In the genomic region with DNA sequence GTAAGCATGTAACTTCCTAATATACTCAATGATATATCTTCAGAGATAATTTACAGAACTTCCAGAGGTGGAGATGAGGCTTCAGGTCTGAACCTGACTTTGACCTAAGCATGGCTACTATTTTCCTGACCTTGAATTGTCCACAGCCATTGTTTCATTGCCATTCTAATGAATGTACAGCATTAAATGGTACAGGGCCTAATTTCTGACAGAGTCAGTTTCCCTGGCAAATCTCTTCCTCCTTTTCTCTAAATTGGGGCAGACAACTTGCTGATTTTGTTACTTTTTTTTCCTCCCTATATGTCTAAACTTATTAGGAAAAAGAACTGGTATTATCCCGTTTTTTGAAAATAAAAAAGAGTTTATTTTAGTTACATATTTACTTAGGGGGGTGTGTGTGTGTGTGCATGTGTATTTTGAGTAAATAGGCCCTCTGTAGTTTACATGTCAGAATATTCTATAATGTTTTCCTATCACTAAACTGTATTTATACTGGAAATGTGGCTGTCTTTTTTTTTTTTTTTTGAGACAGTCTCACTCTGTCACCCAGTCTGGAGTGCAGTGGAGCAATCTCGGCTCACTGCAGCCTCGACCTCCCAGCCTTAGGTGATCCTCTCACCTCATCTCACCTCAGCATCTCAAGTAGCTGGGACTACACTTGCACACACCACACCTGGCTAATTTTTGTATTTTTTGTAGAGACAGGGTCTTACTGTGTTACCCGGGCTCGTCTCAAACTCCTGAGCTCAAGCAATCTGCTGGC, we compare ENCODE assay signal across 22 cellular contexts. TPM values are rescaled to one million over a fixed set of nuclear protein-coding genes. Genes with fewer than 3 reads are reported as not detected.
"Had no signal": no experiment of that assay in that cellular context is flagged by ENCODE, and none has a peak within 500 bp of the region (broad histone marks: within the 10 kb centered on the region; RNA-seq: fewer than 3 reads in every experiment).

No MANE protein-coding gene starts in this region.

- H3K4me1 ChIP-seq: esophagus squamous epithelium, neural progenitor cell, psoas muscle, stomach, vagina had no signal

- H3K9ac ChIP-seq: neural progenitor cell had no signal

- H3K27me3 ChIP-seq: cardiac muscle cell, esophagus squamous epithelium, neural progenitor cell, stomach, vagina had no signal

- ATAC-seq: activated CD8-positive, alpha-beta memory T cell treated with anti-CD3 and anti-CD28 coated beads, Interleukin-2, amount 10 ng/mL, durations not matched to agents 7 days and 5 days; activated T-helper 17 cell treated with anti-CD3 and anti-CD28 coated beads, Interleukin-2, amount 50 U/mL, for 72 hours; mucosa of descending colon; psoas muscle; right cardiac atrium; stimulated activated effector memory CD8-positive, alpha-beta T cell treated with anti-CD3 and anti-CD28 coated beads, Interleukin-12 subunit alpha, Interleukin-12 subunit beta, amount 100 ng/mL, for 72 hours had no signal

- H3K9me3 ChIP-seq: esophagus squamous epithelium, mucosa of descending colon, psoas muscle, stomach, vagina had no signal

- H3K4me3 ChIP-seq: cardiac muscle cell, esophagus squamous epithelium, mucosa of descending colon, neural progenitor cell, psoas muscle, smooth muscle cell, stomach, vagina had no signal

- DNase-seq: activated B cell treated with CpG ODN at 0.5 μM for 24 hours; activated CD4-positive, alpha-beta memory T cell treated with anti-CD3 and anti-CD28 coated beads, Interleukin-2, amount 10 ng/mL, durations not matched to agents 7 days and 5 days; activated CD4-positive, alpha-beta T cell treated with anti-CD3 and anti-CD28 coated beads for 48 hours; activated CD8-positive, alpha-beta memory T cell treated with anti-CD3 and anti-CD28 coated beads, Interleukin-2, amount 10 ng/mL, durations not matched to agents 7 days and 5 days; activated naive CD4-positive, alpha-beta T cell; activated naive CD8-positive, alpha-beta T cell treated with anti-CD3 and anti-CD28 coated beads for 36 hours; activated T-cell treated with anti-CD3 and anti-CD28 coated beads, Interleukin-2, amount 50 U/mL, for 1 hour; amniotic stem cell; effector CD8-positive, alpha-beta T cell; esophagus squamous epithelium; naive B cell; psoas muscle; stimulated activated CD4-positive, alpha-beta T cell treated with anti-CD3 and anti-CD28 coated beads, Interleukin-4, amount 100 ng/mL, for 1 hour; stomach had no signal

- H3K36me3 ChIP-seq: cardiac muscle cell, esophagus squamous epithelium, neural progenitor cell, stomach, vagina had no signal

- H3K4me2 ChIP-seq: neural progenitor cell, smooth muscle cell had no signal

- H3K27ac ChIP-seq: cardiac muscle cell, esophagus squamous epithelium, neural progenitor cell, psoas muscle, stomach, vagina had no signal

- H2AFZ ChIP-seq: neural progenitor cell had no signal

RNA-seq across cellular contexts. Expression of gene SCN9A, which starts 43.3 kb away (rescaled TPM):
- total RNA-seq: activated B cell treated with CpG ODN at 0.5 μM for 24 hours; activated CD8-positive, alpha-beta memory T cell treated with anti-CD3 and anti-CD28 coated beads, Interleukin-2, amount 10 ng/mL, durations not matched to agents 7 days and 5 days; activated naive CD8-positive, alpha-beta T cell treated with anti-CD3 and anti-CD28 coated beads for 36 hours; activated T-helper 17 cell treated with anti-CD3 and anti-CD28 coated beads, Interleukin-2, amount 50 U/mL, for 72 hours had no signal
- polyA plus RNA-seq: smooth muscle cell had no signal
